ENCODE assay signal across 8 cellular contexts in the genomic region with DNA sequence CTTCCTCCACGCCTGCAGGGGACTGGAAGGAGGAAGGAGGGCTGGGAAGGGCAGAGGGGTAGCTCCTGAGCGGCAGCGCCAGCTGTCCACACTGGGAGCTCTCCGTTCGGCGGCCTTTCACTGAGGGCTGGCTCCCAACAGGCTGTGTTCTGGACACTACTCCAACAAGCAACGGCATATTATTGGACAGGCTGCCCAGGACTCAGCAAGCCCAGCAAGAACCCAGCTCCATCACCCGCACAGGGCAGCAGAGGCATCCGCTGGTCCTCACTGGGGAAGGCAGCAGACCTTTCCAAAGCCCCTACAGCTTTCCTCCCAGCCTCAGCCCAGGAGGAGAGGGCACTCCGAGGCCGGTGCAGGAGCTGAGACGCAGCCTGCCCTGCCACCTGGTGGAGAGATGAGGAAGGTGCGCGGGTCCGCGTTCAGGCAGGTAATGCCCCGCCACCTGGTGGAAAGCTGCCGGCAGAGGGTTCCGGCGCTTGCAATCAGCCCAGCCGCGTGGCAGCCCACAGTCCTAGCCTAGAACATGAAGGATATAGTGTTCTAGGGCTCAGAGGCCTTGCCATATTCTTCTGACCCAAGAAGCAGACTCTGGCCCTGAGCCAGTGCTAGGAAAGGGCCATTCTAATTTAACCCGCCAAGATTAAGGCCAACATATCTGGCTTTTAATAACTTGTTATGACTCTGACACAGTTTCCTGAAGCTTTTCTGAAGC.
DNase-seq lines count a peak whose midpoint lies in the region; ATAC-seq, FAIRE-seq and TF ChIP-seq lines count a peak whose summit lies in the region.

No MANE protein-coding gene starts in this region.

- peak; percentile 72 for FAIRE-seq in urothelium cell line (lab: Jason Lieb, UNC)

- no peaks in the 10 kb centered on the region for H3K36me3 ChIP-seq in prostate gland

- no peaks in the 10 kb centered on the region for H3K36me3 Mint-ChIP-seq in activated naive CD8-positive, alpha-beta T cell treated with anti-CD3 and anti-CD28 coated beads for 36 hours

- peaks cover 14% of the 10 kb centered on the region for H3K27me3 Mint-ChIP-seq in activated naive CD8-positive, alpha-beta T cell treated with anti-CD3 and anti-CD28 coated beads for 36 hours

- H3K4me1 ChIP-seq in prostate gland (replicated peaks) = no peaks in the 10 kb centered on the region

- TF ChIP-seq POLR2A in prostate gland (IDR thresholded peaks at IDR 0.05) = no peak

- TF ChIP-seq CTCF in GM12874 (IDR thresholded peaks at IDR 0.05; ENCODE audit: insufficient read depth, low read depth, low read length) (peak; percentile 100), prostate gland (IDR thresholded peaks at IDR 0.05) (peak; percentile 97 to 100 (median 100))

- intact Hi-C loops in Right ventricle myocardium inferior (cut with DNase I) (loop anchor here (1.0 to 5.0 kb wide), 4 partner anchors 86 to 188 kb away; no protein-coding TSS in a partner anchor), prostate gland (cut with DNase I) (loop anchor here (1.0 to 5.0 kb wide), 3 partner anchors 106 to 181 kb away; no protein-coding TSS in a partner anchor)

- H3K4me3 ChIP-seq in prostate gland = no peak overlapping the region

- peak; percentile 84 for ATAC-seq in HG02588 (IDR thresholded peaks at IDR 0.05; ENCODE audit: unreplicated experiment)
- peak; percentile 92 for ATAC-seq in Right ventricle myocardium inferior

- no peak overlapping the region for H3K4me3 Mint-ChIP-seq in activated naive CD8-positive, alpha-beta T cell treated with anti-CD3 and anti-CD28 coated beads for 36 hours

- peak; percentile 43 for DNase-seq in NCI-H1092 (lab: John Stamatoyannopoulos, UW)
- peak; percentile 75 for DNase-seq in SKM-1 (lab: John Stamatoyannopoulos, UW; ENCODE audit: unreplicated experiment)
- peak; percentile 88 for DNase-seq in activated naive CD8-positive, alpha-beta T cell treated with anti-CD3 and anti-CD28 coated beads for 36 hours
- peak; percentile 87 for DNase-seq in Right ventricle myocardium inferior (ENCODE audit: missing footprints)
- peak; percentile 90 for DNase-seq in prostate gland (ENCODE audit: low spot score)
- peak; percentile 87 for DNase-seq in urothelium cell line (ENCODE audit: low spot score)

- no peaks in the 10 kb centered on the region for H3K9me3 ChIP-seq in prostate gland

- H3K4me1 Mint-ChIP-seq in activated naive CD8-positive, alpha-beta T cell treated with anti-CD3 and anti-CD28 coated beads for 36 hours = peaks cover 3% of the 10 kb centered on the region

- H3K27ac Mint-ChIP-seq in activated naive CD8-positive, alpha-beta T cell treated with anti-CD3 and anti-CD28 coated beads for 36 hours = no peak overlapping the region

- no peak overlapping the region for H3K27ac ChIP-seq in prostate gland

- H3K9me3 Mint-ChIP-seq in activated naive CD8-positive, alpha-beta T cell treated with anti-CD3 and anti-CD28 coated beads for 36 hours = no peaks in the 10 kb centered on the region

- 17% methylated on average over 20 of the region's 23 CpGs for WGBS in prostate gland

- no peaks in the 10 kb centered on the region for H3K27me3 ChIP-seq in prostate gland (replicated peaks; ENCODE audit: insufficient read depth)
